ENCODE assay signal across 14 cellular contexts in the genomic region with DNA sequence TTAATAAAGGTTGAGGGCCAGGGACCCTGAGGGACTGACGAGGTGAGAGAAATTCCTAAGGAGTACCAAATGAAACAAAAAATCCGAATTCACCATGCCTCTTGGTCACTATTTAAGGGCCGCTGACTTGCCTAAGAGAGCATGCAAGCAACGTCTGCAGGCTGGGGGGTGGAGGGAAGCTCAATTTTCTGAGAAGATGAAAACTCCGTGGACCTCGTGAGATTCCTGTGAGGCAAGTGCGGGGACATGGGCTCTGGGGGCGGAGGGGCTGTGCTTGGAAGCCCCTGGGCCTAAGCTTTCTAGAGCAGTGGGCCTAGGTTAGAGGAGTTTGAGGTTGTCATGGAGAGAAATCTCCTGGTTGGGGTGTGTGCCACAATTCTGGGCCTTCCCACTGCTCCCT. TPM values are rescaled to one million over a fixed set of nuclear protein-coding genes. Genes with fewer than 3 reads are reported as not detected.
DNase-seq lines count a peak whose midpoint lies in the region; ATAC-seq and TF ChIP-seq lines count a peak whose summit lies in the region.
"Had no signal": no experiment of that assay in that cellular context is flagged by ENCODE, and none has a peak within 500 bp of the region (broad histone marks: within the 10 kb centered on the region; RNA-seq: fewer than 3 reads in every experiment).

No MANE protein-coding gene starts in this region.

- ATAC-seq in GM23338 (peak; percentile 21; the same call in 2 of the 3 replicates), gastroesophageal sphincter (peak; percentile 19), GM18858 (IDR thresholded peaks at IDR 0.05; ENCODE audit: unreplicated experiment) (no peak)

- H3K4me3 ChIP-seq in GM23338 (no peak overlapping the region), gastroesophageal sphincter (no peak overlapping the region), hepatocyte (no peak overlapping the region)
- H3K4me3 ChIP-seq: BLaER1 treated with 17β-estradiol and CSF1 and Interleukin-3, amounts not matched to agents 10 nM and 100 nM had no signal

- H3K4me1 ChIP-seq in GM23338 (ENCODE audit: insufficient read depth) (no peaks in the 10 kb centered on the region; the same call in 1 of the 2 replicates), gastroesophageal sphincter (peaks cover 0 to under 1% (median 0%) of the 10 kb centered on the region in 3 donors), hepatocyte (ENCODE audit: insufficient read depth) (no peaks in the 10 kb centered on the region)

- H3K4me1 Mint-ChIP-seq in GM23338 (peaks cover 9% of the 10 kb centered on the region), brain (peaks cover 73% of the 10 kb centered on the region)
- H3K4me1 Mint-ChIP-seq: CD4-positive, CD25-positive, alpha-beta regulatory T cell had no signal

- no peak overlapping the region for H3K27ac Mint-ChIP-seq in GM23338
- peak overlapping the region in 3 of 5 experiments; percentile 48 to 82 (median 72) for H3K27ac Mint-ChIP-seq in brain
- H3K27ac Mint-ChIP-seq: CD4-positive, CD25-positive, alpha-beta regulatory T cell; HFFc6 had no signal

- TF ChIP-seq CTCF in GM23338 (conservative IDR thresholded peaks at IDR 0.05; ENCODE audit: low read depth in 2 of 2) (no peak), brain (conservative IDR thresholded peaks at IDR 0.05) (no peak), gastroesophageal sphincter (IDR thresholded peaks at IDR 0.05) (no peak), hepatocyte (IDR thresholded peaks at IDR 0.05; ENCODE audit: poor library complexity) (no peak)

- H3F3A ChIP-seq in GM23338 (replicated peaks; ENCODE audit: low read depth) = no peaks in the 10 kb centered on the region

- H3K4me2 ChIP-seq in GM23338 = no peak overlapping the region
- H3K4me2 ChIP-seq in hepatocyte = no peak overlapping the region
- H3K4me2 ChIP-seq: BLaER1 treated with 17β-estradiol and CSF1 and Interleukin-3, amounts not matched to agents 10 nM and 100 nM had no signal

- no peaks in the 10 kb centered on the region for H3K9me2 ChIP-seq in GM23338 (ENCODE audit: insufficient read depth)
- H3K9me2 ChIP-seq in hepatocyte (replicated peaks; ENCODE audit: insufficient read depth) = no peaks in the 10 kb centered on the region

- H3K27ac ChIP-seq in GM23338 (ENCODE audit: low read depth) (no peak overlapping the region), gastroesophageal sphincter (no peak overlapping the region), temporal lobe (ENCODE audit: low read depth, low read length) (peak overlapping the region; percentile 25), hepatocyte (no peak overlapping the region)
- H3K27ac ChIP-seq: BLaER1 treated with 17β-estradiol and CSF1 and Interleukin-3, amounts not matched to agents 10 nM and 100 nM; HL-60 had no signal

- no peak for DNase-seq in GM23338 (ENCODE audit: low spot score)
- DNase-seq in D341Med (ENCODE audit: low spot score) = no peak
- no peak for DNase-seq in hepatocyte (ENCODE audit: low spot score)
- DNase-seq: DMS 273 treated with DMSO at 0.1 percent for 48 hours, HCEC 1CT had no signal

- H3K4me3 Mint-ChIP-seq in GM23338 = no peak overlapping the region
- no peak overlapping the region for H3K4me3 Mint-ChIP-seq in brain
- H3K4me3 Mint-ChIP-seq: CD4-positive, CD25-positive, alpha-beta regulatory T cell; HFFc6 had no signal

- H3K36me3 Mint-ChIP-seq in GM23338 (ENCODE audit: low read depth) (no peaks in the 10 kb centered on the region), brain (peaks cover 14% of the 10 kb centered on the region)
- H3K36me3 Mint-ChIP-seq: CD4-positive, CD25-positive, alpha-beta regulatory T cell had no signal

- H3K79me2 ChIP-seq in GM23338 (replicated peaks; ENCODE audit: insufficient read depth) = no peaks in the 10 kb centered on the region
- H3K79me2 ChIP-seq in hepatocyte = no peaks in the 10 kb centered on the region

- no peak for TF ChIP-seq EP300 in gastroesophageal sphincter (IDR thresholded peaks at IDR 0.05)

- H3K27me3 ChIP-seq in GM23338 (ENCODE audit: insufficient read depth) = no peaks in the 10 kb centered on the region
- no peaks in the 10 kb centered on the region for H3K27me3 ChIP-seq in gastroesophageal sphincter
- H3K27me3 ChIP-seq in hepatocyte = no peaks in the 10 kb centered on the region

- no peak for TF ChIP-seq POLR2A in gastroesophageal sphincter (IDR thresholded peaks at IDR 0.05)

- H3K9me3 Mint-ChIP-seq in GM23338 (no peaks in the 10 kb centered on the region), brain (no peaks in the 10 kb centered on the region)
- H3K9me3 Mint-ChIP-seq: HFFc6 had no signal

- no peaks in the 10 kb centered on the region for H4K20me1 ChIP-seq in GM23338 (replicated peaks; ENCODE audit: insufficient read depth)
- no peaks in the 10 kb centered on the region for H4K20me1 ChIP-seq in hepatocyte (ENCODE audit: insufficient read depth, poor library complexity, severe bottlenecking)

- H3K9me3 ChIP-seq in gastroesophageal sphincter = no peaks in the 10 kb centered on the region
- no peaks in the 10 kb centered on the region for H3K9me3 ChIP-seq in hepatocyte (ENCODE audit: low read depth)
- H3K9me3 ChIP-seq: BLaER1 treated with 17β-estradiol and CSF1 and Interleukin-3, amounts not matched to agents 10 nM and 100 nM had no signal

- H2AFZ ChIP-seq in GM23338 = no peak overlapping the region
- H2AFZ ChIP-seq in hepatocyte = no peak overlapping the region

- H3K36me3 ChIP-seq in GM23338 (ENCODE audit: insufficient read depth) (no peaks in the 10 kb centered on the region), gastroesophageal sphincter (no peaks in the 10 kb centered on the region), hepatocyte (replicated peaks; ENCODE audit: insufficient read depth, low read depth) (no peaks in the 10 kb centered on the region)
- H3K36me3 ChIP-seq: BLaER1 treated with 17β-estradiol and CSF1 and Interleukin-3, amounts not matched to agents 10 nM and 100 nM had no signal

- WGBS in gastroesophageal sphincter (ENCODE audit: low coverage in 1 of 2), 2 donors = 85 to 92% methylated on average over 4 to 5 of the region's 8 CpGs
- WGBS in hepatocyte (ENCODE audit: low lambda C conversion rate, missing lambda C conversion rate) = 88% methylated on average over 8 of the region's 8 CpGs

- peaks cover 3% of the 10 kb centered on the region for H3K27me3 Mint-ChIP-seq in GM23338 (ENCODE audit: insufficient read depth, low read depth, poor library complexity)
- H3K27me3 Mint-ChIP-seq in brain = no peaks in the 10 kb centered on the region
- H3K27me3 Mint-ChIP-seq: CD4-positive, CD25-positive, alpha-beta regulatory T cell had no signal

TF ChIP-seq in GM23338, 12 proteins besides CTCF, POLR2A, EP300 and RAD21:
- no peak for TF ChIP-seq POLR2AphosphoS5 (IDR thresholded peaks at IDR 0.05; ENCODE audit: low read depth)
- TF ChIP-seq EZH2 (IDR thresholded peaks at IDR 0.05; ENCODE audit: low read depth, unreplicated experiment) = no peak
- TF ChIP-seq CREB1 (CRISPR knock-in tag; IDR thresholded peaks at IDR 0.05; ENCODE audit: low read depth) = no peak
- TF ChIP-seq EZH2phosphoT487 (IDR thresholded peaks at IDR 0.05; ENCODE audit: unreplicated experiment) = no peak
- TF ChIP-seq JUNB (IDR thresholded peaks at IDR 0.05; ENCODE audit: unreplicated experiment) = no peak

RNA-seq across cellular contexts. Expression of a gene that starts 27.5 kb away (rescaled TPM):
- 0.03 TPM in 1 of 2 replicates, not detected in the other for total RNA-seq in GM23338 (2014; rRNA removed; shearing (Covaris generic))
- polyA plus RNA-seq in GM23338 (2016; fragmentation: Nextera tagmentation; extraction: Ambion mirVana) (not detected in 2 replicates), brain (ENCODE audit: insufficient read depth, low read depth, low replicate concordance) (58.8 TPM), hepatocyte (0.99 and 3.4 TPM in 2 replicates)
- total RNA-seq in gastroesophageal sphincter (1 to 10 TPM; 2.6 to 8.5 (median 6.0) TPM), temporal lobe (151 TPM), hepatocyte (3.4 and 3.7 TPM in 2 replicates)
- total RNA-seq: A172 had no signal

Comparison
In these comparisons a context has a peak if more than half of its experiments do, and no peak if none do; other contexts are left out.
1. RNA of a gene that starts 27.5 kb away (total RNA-seq): 151 TPM in temporal lobe (single experiment); 2.6 to 8.5 TPM in gastroesophageal sphincter, 3.4 to 3.7 TPM in hepatocyte and 0.03 TPM in GM23338; every median in the first group is over 10 times any median in the second.